ENCODE assay signal across 24 cellular contexts in genomic region chr6:155182103-155182502, GRCh38.
A peak's percentile ranks its signal among the peaks of the same experiment; 100 is the strongest.
DNase-seq lines count a peak whose midpoint lies in the region; ATAC-seq and TF ChIP-seq lines count a peak whose summit lies in the region.
"Had no signal": no experiment of that assay in that cellular context is flagged by ENCODE, and none has a peak within 500 bp of the region (broad histone marks: within the 10 kb centered on the region; RNA-seq: fewer than 3 reads in every experiment).

No MANE protein-coding gene starts in this region.

- peak overlapping the region; percentile 9 for H2BK5ac ChIP-seq in mesenchymal stem cell (ENCODE audit: low read depth, low read length, poor library complexity, severe bottlenecking)

- H3F3A ChIP-seq in SU-DHL-6 (ENCODE audit: insufficient read depth), result peaks cover 55% of the 10 kb centered on the region

- peak overlapping the region; percentile 77 for H3K4me3 ChIP-seq in SU-DHL-6 (ENCODE audit: insufficient read depth, low read length, poor library complexity, severe bottlenecking)
- H3K4me3 ChIP-seq in mesenchymal stem cell (ENCODE audit: insufficient read depth in 1 of 2, low read depth in 1 of 2, low read length in 2 of 2), result no peak overlapping the region
- no peak overlapping the region for H3K4me3 ChIP-seq in thyroid gland (replicated peaks in 1 of 3)
- no peak overlapping the region for H3K4me3 ChIP-seq in CD4-positive, alpha-beta memory T cell (ENCODE audit: low read length in 2 of 2)
- H3K4me3 ChIP-seq: PC-9, SJSA1 had no signal

- no peak overlapping the region for H3K14ac ChIP-seq in mesenchymal stem cell (ENCODE audit: low read length in 2 of 2)

- no peaks in the 10 kb centered on the region for H4K20me1 ChIP-seq in SU-DHL-6 (ENCODE audit: low read depth, low read length)

- H3K4me3 Mint-ChIP-seq in activated T-cell treated with anti-CD3 and anti-CD28 coated beads, Interleukin-2, amount 50 U/mL, for 72 hours, result no peak overlapping the region
- H3K4me3 Mint-ChIP-seq in CD4-positive, alpha-beta memory T cell, result no peak overlapping the region
- H3K4me3 Mint-ChIP-seq: HFFc6 had no signal

- no peak overlapping the region for H2BK15ac ChIP-seq in mesenchymal stem cell (ENCODE audit: low read depth, poor library complexity, severe bottlenecking)

- H2AK5ac ChIP-seq in mesenchymal stem cell (ENCODE audit: low read length, severe bottlenecking), result no peak overlapping the region

- peak overlapping the region; percentile 18 for H3K27ac Mint-ChIP-seq in activated T-cell treated with anti-CD3 and anti-CD28 coated beads, Interleukin-2, amount 50 U/mL, for 72 hours
- H3K27ac Mint-ChIP-seq in CD4-positive, alpha-beta memory T cell, result peak overlapping the region in 1 of 7 donors; percentile 43
- H3K27ac Mint-ChIP-seq: HFFc6 had no signal

- WGBS in mesenchymal stem cell, result 96% methylated on average over 15 of the region's 16 CpGs
- 91 to 95% methylated on average over 16 of the region's 16 CpGs for WGBS in thyroid gland, 2 donors

- POLR2A ChIA-PET in CD4-positive, alpha-beta memory T cell (lab: Charles Lee; ENCODE audit: partially characterized antibody), result no interaction called here

- H3K27me3 Mint-ChIP-seq in activated T-cell treated with anti-CD3 and anti-CD28 coated beads, Interleukin-2, amount 50 U/mL, for 72 hours (ENCODE audit: low read depth), result no peaks in the 10 kb centered on the region
- H3K27me3 Mint-ChIP-seq in CD4-positive, alpha-beta memory T cell, result no peaks in the 10 kb centered on the region

- H3K9me3 ChIP-seq in SU-DHL-6 (ENCODE audit: insufficient read depth, low read length) (no peaks in the 10 kb centered on the region), mesenchymal stem cell (ENCODE audit: control insufficient read depth, low read length) (no peaks in the 10 kb centered on the region), thyroid gland (no peaks in the 10 kb centered on the region)
- no peaks in the 10 kb centered on the region for H3K9me3 ChIP-seq in CD4-positive, alpha-beta memory T cell (ENCODE audit: control insufficient read depth in 1 of 2, low read length in 2 of 2)
- H3K9me3 ChIP-seq: SJSA1 had no signal

- no peak overlapping the region for H3K23ac ChIP-seq in mesenchymal stem cell (ENCODE audit: low read length in 2 of 2)

- TF ChIP-seq CTCF in SU-DHL-6 (IDR thresholded peaks at IDR 0.05; ENCODE audit: insufficient read depth, low read length, poor library complexity, severe bottlenecking) (no peak), thyroid gland (IDR thresholded peaks at IDR 0.05) (no peak)

- no peak overlapping the region for H3K4ac ChIP-seq in mesenchymal stem cell (ENCODE audit: low read depth in 1 of 2, low read length in 2 of 2)

- H3K9ac ChIP-seq in SU-DHL-6 (ENCODE audit: low read length) (peak overlapping the region; percentile 78), mesenchymal stem cell (ENCODE audit: low read length) (no peak overlapping the region)

- H2AFZ ChIP-seq in SU-DHL-6 (ENCODE audit: low read depth, low read length, severe bottlenecking), result peak overlapping the region; percentile 23
- H2AFZ ChIP-seq in mesenchymal stem cell (ENCODE audit: low read depth, low read length), result no peak overlapping the region
- H2AFZ ChIP-seq: PC-9 had no signal

- H3K18ac ChIP-seq in mesenchymal stem cell (ENCODE audit: low read depth in 1 of 2, low read length in 2 of 2), result no peak overlapping the region

- DNase-seq in activated T-cell treated with anti-CD3 and anti-CD28 coated beads, Interleukin-2, amount 50 U/mL, for 72 hours, result no peak
- no peak for DNase-seq in activated T-cell treated with anti-CD3 and anti-CD28 coated beads, Interleukin-2, amount 50 U/mL, for 48 hours
- DNase-seq in mesenchymal stem cell (no peak), thyroid gland (no peak), GM19240 (ENCODE audit: insufficient read length, low spot score) (no peak)
- DNase-seq in CD4-positive, alpha-beta memory T cell, result no peak
- DNase-seq: AML-193, DMS153, GF-D8, H7, HFFc6, IMR-90, MM.1S, NCI-H1092, NCI-H1436 treated with DMSO at 0.1 percent for 48 hours, NCI-H2029 treated with DMSO at 0.1 percent for 48 hours, NCI-H510A, NCI-H82, PC-9 had no signal

- peak overlapping the region; percentile 99 for H3K4me2 ChIP-seq in SU-DHL-6 (ENCODE audit: low read depth, low read length, poor library complexity, severe bottlenecking)
- H3K4me2 ChIP-seq in mesenchymal stem cell (ENCODE audit: low read length, poor library complexity, severe bottlenecking), result no peak overlapping the region
- H3K4me2 ChIP-seq: PC-9 had no signal

- peaks cover 21% of the 10 kb centered on the region for H3K4me1 Mint-ChIP-seq in activated T-cell treated with anti-CD3 and anti-CD28 coated beads, Interleukin-2, amount 50 U/mL, for 72 hours (ENCODE audit: low read depth)
- peaks cover 4 to 9% (median 7%) of the 10 kb centered on the region in 4 donors for H3K4me1 Mint-ChIP-seq in CD4-positive, alpha-beta memory T cell

- CTCF ChIA-PET in CD4-positive, alpha-beta memory T cell (lab: Charles Lee; ENCODE audit: partially characterized antibody), result no interaction called here

- intact Hi-C loops in thyroid gland (cut with DNase I), result no loop called here
- intact Hi-C loops in CD4-positive, alpha-beta memory T cell (cut with micrococcal nuclease), result no loop called here

- no peaks in the 10 kb centered on the region for H3K9me2 ChIP-seq in SU-DHL-6 (replicated peaks; ENCODE audit: insufficient read depth, low read length)

- no peak overlapping the region for H2BK120ac ChIP-seq in mesenchymal stem cell (ENCODE audit: low read depth, low read length)

- TF ChIP-seq POLR2A in thyroid gland (IDR thresholded peaks at IDR 0.05), result no peak

- peak overlapping the region; percentile 61 for H4K8ac ChIP-seq in mesenchymal stem cell (ENCODE audit: low read length)

- H3K36me3 ChIP-seq in SU-DHL-6 (ENCODE audit: low read length), result no peaks in the 10 kb centered on the region
- no peaks in the 10 kb centered on the region for H3K36me3 ChIP-seq in mesenchymal stem cell (ENCODE audit: control insufficient read depth in 1 of 2, insufficient read depth in 2 of 2, low read depth in 1 of 2, low read length in 2 of 2)
- no peaks in the 10 kb centered on the region for H3K36me3 ChIP-seq in thyroid gland
- H3K36me3 ChIP-seq in CD4-positive, alpha-beta memory T cell (ENCODE audit: insufficient read depth, low read length), result no peaks in the 10 kb centered on the region

- no peak overlapping the region for H4K91ac ChIP-seq in mesenchymal stem cell (ENCODE audit: low read length)

- H3K79me1 ChIP-seq in mesenchymal stem cell (replicated peaks; ENCODE audit: low read length, poor library complexity, severe bottlenecking), result no peaks in the 10 kb centered on the region

- H3K27ac ChIP-seq in SU-DHL-6 (ENCODE audit: low read depth, low read length) (peak overlapping the region; percentile 97), mesenchymal stem cell (ENCODE audit: low read length, poor library complexity, severe bottlenecking) (no peak overlapping the region), thyroid gland (peak overlapping the region in 2 of 3 donors; percentile 80 to 89)
- no peak overlapping the region for H3K27ac ChIP-seq in CD4-positive, alpha-beta memory T cell (ENCODE audit: low read depth, low read length)
- H3K27ac ChIP-seq: 22Rv1, HL-60, PC-9, SJSA1 had no signal

- H3K27me3 ChIP-seq in SU-DHL-6 (ENCODE audit: low read length) (no peaks in the 10 kb centered on the region), mesenchymal stem cell (ENCODE audit: control insufficient read depth in 1 of 2, insufficient read depth in 1 of 2, low read length in 2 of 2) (no peaks in the 10 kb centered on the region), thyroid gland (no peaks in the 10 kb centered on the region)
- no peaks in the 10 kb centered on the region for H3K27me3 ChIP-seq in CD4-positive, alpha-beta memory T cell (ENCODE audit: insufficient read depth, low read length)
- H3K27me3 ChIP-seq: SJSA1 had no signal

- no peaks in the 10 kb centered on the region for H3K36me3 Mint-ChIP-seq in activated T-cell treated with anti-CD3 and anti-CD28 coated beads, Interleukin-2, amount 50 U/mL, for 72 hours (ENCODE audit: insufficient read depth in 2 of 2)
- no peaks in the 10 kb centered on the region for H3K36me3 Mint-ChIP-seq in CD4-positive, alpha-beta memory T cell

- peak overlapping the region in 1 of 2 experiments; percentile 15 for H2BK12ac ChIP-seq in mesenchymal stem cell (ENCODE audit: low read length in 2 of 2)

- H3K79me2 ChIP-seq in SU-DHL-6 (ENCODE audit: insufficient read depth, low read length), result peaks cover 44% of the 10 kb centered on the region

- no peaks in the 10 kb centered on the region for H3K9me3 Mint-ChIP-seq in activated T-cell treated with anti-CD3 and anti-CD28 coated beads, Interleukin-2, amount 50 U/mL, for 72 hours
- no peaks in the 10 kb centered on the region for H3K9me3 Mint-ChIP-seq in CD4-positive, alpha-beta memory T cell
- H3K9me3 Mint-ChIP-seq: HFFc6 had no signal

- no peak for ATAC-seq in activated T-cell treated with anti-CD3 and anti-CD28 coated beads, Interleukin-2, amount 50 U/mL, for 72 hours (replicated peaks in 1 of 2)
- ATAC-seq in GM19035 (IDR thresholded peaks at IDR 0.05; ENCODE audit: unreplicated experiment), result no peak

- H3K4me1 ChIP-seq in mesenchymal stem cell (ENCODE audit: control insufficient read depth, insufficient read depth, low read depth, low read length), result peaks cover 8% of the 10 kb centered on the region
- H3K4me1 ChIP-seq in thyroid gland, result peaks cover 27 to 33% of the 10 kb centered on the region in 2 donors
- peaks cover 10% of the 10 kb centered on the region for H3K4me1 ChIP-seq in CD4-positive, alpha-beta memory T cell (ENCODE audit: insufficient read depth, low read length)

Comparison
In these comparisons a context has a peak if more than half of its experiments do, and no peak if none do; other contexts are left out.
1. H3K27ac ChIP-seq: peak in SU-DHL-6 (single experiment) and thyroid gland (2 of 3); none in mesenchymal stem cell (single experiment) and CD4-positive, alpha-beta memory T cell (single experiment).